In genomic region chrX:140477987-140478386, GRCh38 we compare ENCODE assay signal across 23 cellular contexts. TPM values are rescaled to one million over a fixed set of nuclear protein-coding genes. Genes with fewer than 3 reads are reported as not detected.
DNase-seq lines count a peak whose midpoint lies in the region; FAIRE-seq and TF ChIP-seq lines count a peak whose summit lies in the region.
"Had no signal": no experiment of that assay in that cellular context is flagged by ENCODE, and none has a peak within 500 bp of the region (broad histone marks: within the 10 kb centered on the region; RNA-seq: fewer than 3 reads in every experiment).

No MANE protein-coding gene starts in this region.

- no peaks in the 10 kb centered on the region for H3K4me1 Mint-ChIP-seq in astrocyte (ENCODE audit: low read depth, unreplicated experiment)
- H3K4me1 Mint-ChIP-seq: B cell; CD8-positive, alpha-beta memory T cell; IgD-negative memory B cell had no signal

- no peak overlapping the region for H3K27ac Mint-ChIP-seq in astrocyte (ENCODE audit: unreplicated experiment)
- H3K27ac Mint-ChIP-seq: B cell; CD8-positive, alpha-beta memory T cell; HFFc6; IgD-negative memory B cell had no signal

- H3K9me3 ChIP-seq in astrocyte (ENCODE audit: insufficient read depth, low read depth, low read length), result no peaks in the 10 kb centered on the region

- H3K4me2 ChIP-seq in astrocyte (ENCODE audit: low read length), result no peak overlapping the region
- H3K4me2 ChIP-seq: BLaER1 treated with 17β-estradiol and CSF1 and Interleukin-3, amounts not matched to agents 10 nM and 100 nM had no signal

- H3K4me1 ChIP-seq in astrocyte (ENCODE audit: insufficient read depth, low read length), result no peaks in the 10 kb centered on the region
- H3K4me1 ChIP-seq: BLaER1 treated with 17β-estradiol and CSF1 and Interleukin-3, amounts not matched to agents 10 nM and 100 nM had no signal

- FAIRE-seq in astrocyte (lab: Jason Lieb, UNC), result peak; percentile 34
- no peak for FAIRE-seq in GM19239 (lab: Jason Lieb, UNC)
- FAIRE-seq: GM12891, GM18507, HepG2 had no signal

- H3K36me3 Mint-ChIP-seq in astrocyte (ENCODE audit: low read depth, unreplicated experiment), result no peaks in the 10 kb centered on the region

- peaks cover 5% of the 10 kb centered on the region for H3K9me3 Mint-ChIP-seq in astrocyte (ENCODE audit: unreplicated experiment)

- TF ChIP-seq CTCF in astrocyte (IDR thresholded peaks at IDR 0.05; ENCODE audit: insufficient read depth, low read depth, low read length), result no peak

- no peaks in the 10 kb centered on the region for H3K79me2 ChIP-seq in astrocyte (ENCODE audit: insufficient read depth, low read length)

- no peak overlapping the region for H3K4me3 ChIP-seq in H7 (ENCODE audit: insufficient read depth, low read depth, low read length)
- H3K4me3 ChIP-seq in astrocyte (ENCODE audit: insufficient read depth, low read depth, low read length), result no peak overlapping the region
- H3K4me3 ChIP-seq: BLaER1 treated with 17β-estradiol and CSF1 and Interleukin-3, amounts not matched to agents 10 nM and 100 nM had no signal

- no peak overlapping the region for H3K9ac ChIP-seq in astrocyte (ENCODE audit: low read length)
- H3K9ac ChIP-seq: BLaER1 treated with 17β-estradiol and CSF1 and Interleukin-3, amounts not matched to agents 10 nM and 100 nM had no signal

- no peak overlapping the region for H3K27ac ChIP-seq in astrocyte (ENCODE audit: low read depth, low read length)
- H3K27ac ChIP-seq: BLaER1 treated with 17β-estradiol and CSF1 and Interleukin-3, amounts not matched to agents 10 nM and 100 nM had no signal

- H3K36me3 ChIP-seq in H7 (replicated peaks; ENCODE audit: control insufficient read depth, insufficient read depth, low read length) (no peaks in the 10 kb centered on the region), astrocyte (ENCODE audit: insufficient read depth, low read length) (no peaks in the 10 kb centered on the region)
- H3K36me3 ChIP-seq: BLaER1 treated with 17β-estradiol and CSF1 and Interleukin-3, amounts not matched to agents 10 nM and 100 nM had no signal

- no peaks in the 10 kb centered on the region for H4K20me1 ChIP-seq in astrocyte (ENCODE audit: insufficient read depth, low read length)
- H4K20me1 ChIP-seq: BLaER1 treated with 17β-estradiol and CSF1 and Interleukin-3, amounts not matched to agents 10 nM and 100 nM had no signal

- DNase-seq in H7 (peak; percentile 32), astrocyte (ENCODE audit: low read depth) (no peak), iPS DF 19.7 (ENCODE audit: low read depth, low spot score) (peak; percentile 42), NCI-H526 treated with DMSO at 0.1 percent for 48 hours (lab: John Stamatoyannopoulos, UW) (no peak), NCI-H146 treated with DMSO at 0.1 percent for 48 hours (lab: John Stamatoyannopoulos, UW; ENCODE audit: unreplicated experiment) (no peak), GM19239 (ENCODE audit: insufficient read length, low spot score) (no peak)
- no peak for DNase-seq in NK-92 treated with Interleukin-12 subunit alpha and Interleukin-12 subunit beta, amount 100 ng/mL, for 24 hours (lab: John Stamatoyannopoulos, UW)
- DNase-seq: CD8-positive, alpha-beta memory T cell; COR-L47; DMS 273 treated with DMSO at 0.1 percent for 48 hours; DMS53; DND-41; EL; HFFc6; KBM-7 had no signal

- H3K27me3 Mint-ChIP-seq in astrocyte (ENCODE audit: low read depth, unreplicated experiment), result no peaks in the 10 kb centered on the region
- H3K27me3 Mint-ChIP-seq: B cell, IgD-negative memory B cell had no signal

- no peaks in the 10 kb centered on the region for H3K27me3 ChIP-seq in H7 (ENCODE audit: control insufficient read depth, insufficient read depth, low read length)
- H3K27me3 ChIP-seq in astrocyte (ENCODE audit: insufficient read depth, low read length), result no peaks in the 10 kb centered on the region

- H3K4me3 Mint-ChIP-seq in astrocyte (ENCODE audit: unreplicated experiment), result no peak overlapping the region
- H3K4me3 Mint-ChIP-seq: B cell; CD8-positive, alpha-beta memory T cell; HFFc6; IgD-negative memory B cell had no signal

- H2AFZ ChIP-seq in astrocyte (ENCODE audit: low read depth, low read length), result no peak overlapping the region

RNA-seq across cellular contexts. Expression of gene SOX3, which starts 26.9 kb away (rescaled TPM):
- total RNA-seq in H7 (2014; rRNA removed; shearing (Covaris generic)), result 3.9 and 6.8 TPM in 2 replicates
- total RNA-seq in astrocyte, result 0.26 and 0.98 TPM in 2 replicates
- total RNA-seq: A172; B cell; CD8-positive, alpha-beta memory T cell; H4; HepG2; HFFc6 had no signal

Comparison
In these comparisons a context has a peak if more than half of its experiments do, and no peak if none do; other contexts are left out.
1. DNase-seq: peak in H7 (single experiment) and iPS DF 19.7 (single experiment); none in astrocyte (single experiment), NCI-H526 treated with DMSO at 0.1 percent for 48 hours (single experiment), NK-92 treated with Interleukin-12 subunit alpha and Interleukin-12 subunit beta, amount 100 ng/mL, for 24 hours (single experiment), NCI-H146 treated with DMSO at 0.1 percent for 48 hours (single experiment) and GM19239 (single experiment).